In genomic region chr1:109391626-109392025, GRCh38 we compare ENCODE assay signal across 8 cellular contexts. TPM values are rescaled to one million over a fixed set of nuclear protein-coding genes. Genes with fewer than 3 reads are reported as not detected.
A peak's percentile ranks its signal among the peaks of the same experiment; 100 is the strongest.
DNase-seq lines count a peak whose midpoint lies in the region; ATAC-seq and TF ChIP-seq lines count a peak whose summit lies in the region.

No MANE protein-coding gene starts in this region.

- no peaks in the 10 kb centered on the region for H3K9me3 ChIP-seq in A673 (ENCODE audit: low read depth, low read length, poor library complexity, severe bottlenecking)

- intact Hi-C loops in activated B cell treated with CpG ODN at 0.5 μM for 24 hours (cut with micrococcal nuclease) (loop anchor here (10.0 kb wide), 1 partner anchor 277 kb away; the partner anchor contains the start of gene ELAPOR1), A673 (cut with micrococcal nuclease; ENCODE audit: unreplicated experiment) (no loop called here)

- H3K4me3 ChIP-seq in rectal smooth muscle tissue (ENCODE audit: low read length) (peak overlapping the region; percentile 2), A673 (ENCODE audit: low read depth, low read length, poor library complexity, severe bottlenecking) (no peak overlapping the region)

- no peak overlapping the region for H3K27ac Mint-ChIP-seq in activated B cell treated with CpG ODN at 0.5 μM for 24 hours
- H3K27ac Mint-ChIP-seq in immature natural killer cell: no peak overlapping the region

- ATAC-seq in GM18868 (IDR thresholded peaks at IDR 0.05; ENCODE audit: unreplicated experiment) (peak; percentile 80), HG02840 (IDR thresholded peaks at IDR 0.05; ENCODE audit: low FRiP score, unreplicated experiment) (peak; percentile 62), activated B cell treated with CpG ODN at 0.5 μM for 24 hours (ENCODE audit: low read depth) (peak; percentile 57)
- ATAC-seq in activated CD4-positive, CD25-positive, alpha-beta regulatory T cell treated with anti-CD3 and anti-CD28 coated beads, Interleukin-2, amount 50 U/mL, for 24 hours: no peak

- no peaks in the 10 kb centered on the region for H3K36me3 Mint-ChIP-seq in activated B cell treated with CpG ODN at 0.5 μM for 24 hours (ENCODE audit: low read depth)
- H3K36me3 Mint-ChIP-seq in immature natural killer cell: no peaks in the 10 kb centered on the region

- H3K4me1 ChIP-seq in rectal smooth muscle tissue (ENCODE audit: control insufficient read depth, insufficient read depth, low read length) (peaks cover 52% of the 10 kb centered on the region), A673 (ENCODE audit: insufficient read depth, low read length, poor library complexity, severe bottlenecking) (peaks cover 22% of the 10 kb centered on the region)

- no TSS peak for BruUV-seq in A673 (replicated peaks; lab: Mats Ljungman, UMichigan)

- POLR2A ChIA-PET in activated B cell treated with CpG ODN at 0.5 μM for 24 hours (lab: Charles Lee): interaction anchor here (0.7 kb wide), 1 partner anchor 122 kb away, joined by 3 read pairs; no protein-coding TSS in a partner anchor
- POLR2A ChIA-PET in A673 (lab: Charles Lee; ENCODE audit: low non-redundant PET): no interaction called here

- H3K36me3 ChIP-seq in rectal smooth muscle tissue (ENCODE audit: control insufficient read depth, insufficient read depth, low read length): no peaks in the 10 kb centered on the region
- no peaks in the 10 kb centered on the region for H3K36me3 ChIP-seq in A673 (ENCODE audit: insufficient read depth, low read length, poor library complexity, severe bottlenecking)

- H3K27ac ChIP-seq in rectal smooth muscle tissue (ENCODE audit: low read depth, low read length): peak overlapping the region; percentile 91
- H3K27ac ChIP-seq in A673 (ENCODE audit: low read depth, low read length, poor library complexity, severe bottlenecking): no peak overlapping the region

- H3K4me3 Mint-ChIP-seq in activated B cell treated with CpG ODN at 0.5 μM for 24 hours (peak overlapping the region; percentile 52), immature natural killer cell (no peak overlapping the region)

- H3K9ac ChIP-seq in rectal smooth muscle tissue (ENCODE audit: low read length): no peak overlapping the region

- H3K4me1 Mint-ChIP-seq in activated B cell treated with CpG ODN at 0.5 μM for 24 hours (peaks cover 33% of the 10 kb centered on the region), immature natural killer cell (peaks cover 2 to 8% of the 10 kb centered on the region in 2 donors)

- H3K27me3 Mint-ChIP-seq in activated B cell treated with CpG ODN at 0.5 μM for 24 hours (peaks cover 61% of the 10 kb centered on the region), immature natural killer cell (ENCODE audit: low read depth in 3 of 3) (peaks cover 14 to 27% (median 19%) of the 10 kb centered on the region in 3 donors)

- TF ChIP-seq CTCF in activated B cell treated with CpG ODN at 0.5 μM for 24 hours (IDR thresholded peaks at IDR 0.05) (no peak), A673 (conservative IDR thresholded peaks at IDR 0.05; ENCODE audit: low read depth, low read length) (no peak)

- DNase-seq in activated B cell treated with CpG ODN at 0.5 μM for 24 hours (no peak), immature natural killer cell (no peak), A673 (ENCODE audit: low spot score) (no peak)
- no peak for DNase-seq in activated effector memory CD4-positive, alpha-beta T cell treated with Interleukin-2 at 50 U/mL for 16 hours

- H3K9me3 Mint-ChIP-seq in activated B cell treated with CpG ODN at 0.5 μM for 24 hours (no peaks in the 10 kb centered on the region), immature natural killer cell (no peaks in the 10 kb centered on the region)

- H3K27me3 ChIP-seq in rectal smooth muscle tissue (ENCODE audit: control insufficient read depth, insufficient read depth, low read length): no peaks in the 10 kb centered on the region
- no peaks in the 10 kb centered on the region for H3K27me3 ChIP-seq in A673 (replicated peaks; ENCODE audit: insufficient read depth, low read depth, low read length, poor library complexity)

- CTCF ChIA-PET in activated B cell treated with CpG ODN at 0.5 μM for 24 hours (lab: Charles Lee): interaction anchor here (0.8 to 1.4 kb wide), 2 partner anchors 115 to 127 kb away, joined by 3 to 6 read pairs; no protein-coding TSS in a partner anchor
- CTCF ChIA-PET in A673 (lab: Charles Lee): no interaction called here

RNA-seq across cellular contexts. Expression of gene SORT1, which starts 6.1 kb away (rescaled TPM):
- total RNA-seq in activated B cell treated with CpG ODN at 0.5 μM for 24 hours (0.20 and 0.37 TPM in 2 replicates), A673 (2021) (52.4 and 56.5 TPM in 2 replicates)
- polyA plus RNA-seq in immature natural killer cell: 1 to 10 TPM in 1 of 3 donors, under 1 TPM in 1, not detected in 1; 0.54 to 1.6 TPM

RNA-seq across cellular contexts. Expression of gene PSMA5, which starts 34.6 kb away (rescaled TPM):
- total RNA-seq in activated B cell treated with CpG ODN at 0.5 μM for 24 hours (105 and 125 TPM in 2 replicates), A673 (2021) (189 and 201 TPM in 2 replicates)
- polyA plus RNA-seq in immature natural killer cell: 100 to 1,000 TPM; 115 to 146 (median 123) TPM

Comparison
In these comparisons a context has a peak if more than half of its experiments do, and no peak if none do; other contexts are left out.
1. ATAC-seq: peak in GM18868 (single experiment), HG02840 (single experiment) and activated B cell treated with CpG ODN at 0.5 μM for 24 hours (single experiment); none in activated CD4-positive, CD25-positive, alpha-beta regulatory T cell treated with anti-CD3 and anti-CD28 coated beads, Interleukin-2, amount 50 U/mL, for 24 hours (0 of 2).
2. RNA of gene SORT1, which starts 6.1 kb away (total RNA-seq): 52.4 to 56.5 TPM in A673; 0.20 to 0.37 TPM in activated B cell treated with CpG ODN at 0.5 μM for 24 hours; every median in the first group is over 10 times any median in the second.